ENCODE assay signal across 8 cellular contexts in the genomic region with DNA sequence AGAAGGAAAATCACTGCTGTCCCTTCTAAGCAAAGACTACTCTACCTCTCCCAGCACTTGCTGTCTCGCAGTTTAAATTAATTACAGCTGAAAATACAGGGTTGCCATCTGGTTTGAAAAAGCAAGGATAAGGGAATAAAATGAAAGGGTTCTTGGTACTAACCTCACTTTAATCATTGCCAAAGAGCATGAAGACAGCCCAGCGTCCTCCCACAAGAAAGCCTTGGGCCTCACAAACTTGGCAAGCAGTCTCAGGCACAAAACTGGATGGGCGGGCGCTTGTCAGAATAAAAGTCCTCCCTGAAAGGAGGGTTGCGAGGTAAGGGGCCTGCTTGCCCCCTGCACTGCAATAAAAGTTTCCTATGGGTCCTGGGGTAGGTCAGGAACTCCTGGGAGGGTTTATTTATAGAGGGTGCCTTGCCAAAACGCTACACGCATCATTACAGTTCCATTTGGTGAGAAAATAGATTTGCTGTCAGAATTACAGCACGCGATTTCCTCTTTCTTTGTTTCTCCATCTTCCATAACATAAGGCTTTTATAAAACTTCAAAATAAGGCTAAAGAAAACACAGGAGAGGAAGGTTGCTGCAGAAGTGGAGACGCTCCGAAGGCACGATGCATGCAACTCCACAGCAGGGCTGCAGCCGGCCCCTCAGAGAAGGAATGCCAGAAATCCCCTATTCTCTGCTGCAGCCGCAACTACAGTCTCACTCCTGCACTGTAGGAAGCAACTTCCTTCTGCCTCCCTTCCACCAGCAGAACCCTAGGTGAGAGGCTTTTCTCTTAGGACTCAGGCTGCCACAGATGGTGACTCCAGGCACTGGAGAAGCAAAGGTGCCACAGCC.
DNase-seq lines count a peak whose midpoint lies in the region; ATAC-seq and TF ChIP-seq lines count a peak whose summit lies in the region.

No MANE protein-coding gene starts in this region.

- H3K4me1 Mint-ChIP-seq in activated T-cell treated with anti-CD3 and anti-CD28 coated beads, Interleukin-2, amount 50 U/mL, for 4 hours (ENCODE audit: low read depth) = peaks cover 40% of the 10 kb centered on the region

- no peaks in the 10 kb centered on the region for H3K36me3 ChIP-seq in breast epithelium

- H3K4me3 ChIP-seq in breast epithelium (peak overlapping the region; percentile 7 to 57 (median 42)), skin epidermis (peak overlapping the region in 5 of 7 experiments; percentile 7 to 31 (median 11))

- H3K36me3 Mint-ChIP-seq in activated T-cell treated with anti-CD3 and anti-CD28 coated beads, Interleukin-2, amount 50 U/mL, for 4 hours (ENCODE audit: insufficient read depth) = peaks cover 12% of the 10 kb centered on the region

- DNase-seq in activated T-cell treated with anti-CD3 and anti-CD28 coated beads, Interleukin-2, amount 50 U/mL, for 4 hours = no peak
- no peak for DNase-seq in activated T-cell treated with anti-CD3 and anti-CD28 coated beads, Interleukin-2, amount 50 U/mL, for 48 hours
- DNase-seq in NCI-H345 (lab: John Stamatoyannopoulos, UW) (peak; percentile 37), breast epithelium (ENCODE audit: low spot score in 2 of 2) (peak; percentile 78 to 79), inferior parietal cortex (ENCODE audit: extremely low spot score) (peak; percentile 83), NCI-H1092 (lab: John Stamatoyannopoulos, UW) (no peak)

- intact Hi-C loops in breast epithelium (cut with DNase I; ENCODE audit: low total_unique reads) = no loop called here

- peak; percentile 38 to 53 for ATAC-seq in activated T-cell treated with anti-CD3 and anti-CD28 coated beads, Interleukin-2, amount 50 U/mL, for 4 hours
- no peak for ATAC-seq in HG02763 (IDR thresholded peaks at IDR 0.05; ENCODE audit: unreplicated experiment)

- no peak for TF ChIP-seq POLR2A in breast epithelium (IDR thresholded peaks at IDR 0.05)

- H3K27me3 Mint-ChIP-seq in activated T-cell treated with anti-CD3 and anti-CD28 coated beads, Interleukin-2, amount 50 U/mL, for 4 hours (ENCODE audit: low read depth) = no peaks in the 10 kb centered on the region

- no peaks in the 10 kb centered on the region for H3K9me3 ChIP-seq in breast epithelium

- peak overlapping the region; percentile 76 to 82 for H3K27ac ChIP-seq in breast epithelium
- peak overlapping the region in 18 of 21 experiments; percentile 42 to 81 (median 64) for H3K27ac ChIP-seq in skin epidermis

- peak overlapping the region; percentile 69 for H3K4me3 Mint-ChIP-seq in activated T-cell treated with anti-CD3 and anti-CD28 coated beads, Interleukin-2, amount 50 U/mL, for 4 hours

- peaks cover 0 to 29% of the 10 kb centered on the region in 2 donors for H3K4me1 ChIP-seq in breast epithelium

- H3K27me3 ChIP-seq in breast epithelium = no peaks in the 10 kb centered on the region

- no peaks in the 10 kb centered on the region for H3K9me3 Mint-ChIP-seq in activated T-cell treated with anti-CD3 and anti-CD28 coated beads, Interleukin-2, amount 50 U/mL, for 4 hours

- no peak for TF ChIP-seq CTCF in breast epithelium (IDR thresholded peaks at IDR 0.05)

Comparison
In these comparisons a context has a peak if more than half of its experiments do, and no peak if none do; other contexts are left out.
1. DNase-seq: peak in NCI-H345 (single experiment), breast epithelium (2 of 2) and inferior parietal cortex (single experiment); none in activated T-cell treated with anti-CD3 and anti-CD28 coated beads, Interleukin-2, amount 50 U/mL, for 4 hours (single experiment), activated T-cell treated with anti-CD3 and anti-CD28 coated beads, Interleukin-2, amount 50 U/mL, for 48 hours (0 of 2) and NCI-H1092 (single experiment).